15 cellular contexts compared by ENCODE assay signal in genomic region chr17:20225162-20226115, GRCh38.
DNase-seq lines count a peak whose midpoint lies in the region; ATAC-seq and TF ChIP-seq lines count a peak whose summit lies in the region.
"Had no signal": no experiment of that assay in that cellular context is flagged by ENCODE, and none has a peak within 500 bp of the region (broad histone marks: within the 10 kb centered on the region; RNA-seq: fewer than 3 reads in every experiment).

No MANE protein-coding gene starts in this region.

- H4K20me1 ChIP-seq in PC-9 (ENCODE audit: insufficient read depth), result no peaks in the 10 kb centered on the region

- TF ChIP-seq CTCF in HFF-Myc (IDR thresholded peaks at IDR 0.05; ENCODE audit: low read depth, low read length, missing control alignments), result peak; percentile 5
- peak; percentile 46; the same call in 1 of the 2 replicates for TF ChIP-seq CTCF in PC-9 (conservative IDR thresholded peaks at IDR 0.05)

- H3K36me3 ChIP-seq in PC-9 (ENCODE audit: low read depth), result no peaks in the 10 kb centered on the region
- H3K36me3 ChIP-seq: sigmoid colon, vagina had no signal

- no peak for ATAC-seq in HG02884 (IDR thresholded peaks at IDR 0.05; ENCODE audit: unreplicated experiment)
- ATAC-seq: activated T-helper 17 cell treated with anti-CD3 and anti-CD28 coated beads, Interleukin-2, amount 50 U/mL, for 72 hours; HepG2 had no signal

- H3K9me2 ChIP-seq in PC-9 (ENCODE audit: insufficient read depth), result no peaks in the 10 kb centered on the region

- no peaks in the 10 kb centered on the region for H3K9me3 ChIP-seq in PC-9 (ENCODE audit: insufficient read depth, low read depth)
- H3K9me3 ChIP-seq: sigmoid colon, vagina had no signal

- no peak overlapping the region for H3K27ac ChIP-seq in PC-9
- H3K27ac ChIP-seq: sigmoid colon, vagina had no signal

- POLR2A ChIA-PET in PC-9 (lab: Charles Lee; ENCODE audit: unreplicated experiment), result no interaction called here

- H3K79me2 ChIP-seq in PC-9 (ENCODE audit: low read depth), result peaks cover 20% of the 10 kb centered on the region

- peaks cover 21% of the 10 kb centered on the region for H3K4me1 ChIP-seq in PC-9 (replicated peaks; ENCODE audit: insufficient read depth)
- H3K4me1 ChIP-seq: vagina had no signal

- no TSS peak for BruUV-seq in PC-9 (replicated peaks; lab: Mats Ljungman, UMichigan)

- H3K4me2 ChIP-seq in PC-9, result no peak overlapping the region

- no peak overlapping the region for H3K4me3 ChIP-seq in HFF-Myc (replicated peaks; ENCODE audit: low read depth, low read length)
- H3K4me3 ChIP-seq in PC-9, result no peak overlapping the region
- H3K4me3 ChIP-seq: sigmoid colon, vagina had no signal

- no peaks in the 10 kb centered on the region for H3K27me3 ChIP-seq in PC-9 (ENCODE audit: insufficient read depth, low read depth)
- H3K27me3 ChIP-seq: sigmoid colon, vagina had no signal

- intact Hi-C loops in PC-9 (cut with micrococcal nuclease; ENCODE audit: unreplicated experiment), result loop anchor here (1.0 to 10.0 kb wide), 5 partner anchors 55 to 619 kb away; no protein-coding TSS in a partner anchor

- H3F3A ChIP-seq in PC-9 (ENCODE audit: insufficient read depth, low read depth), result peaks cover 4% of the 10 kb centered on the region; the same call in 1 of the 2 replicates

- no peak overlapping the region for H2AFZ ChIP-seq in PC-9

- DNase-seq in HFF-Myc (ENCODE audit: extremely low read depth, low read depth) (no peak), PC-9 (no peak), fibroblast of peridontal ligament (ENCODE audit: extremely low read depth) (peak; percentile 30), retina (peak; percentile 51), activated gamma-delta T cell (lab: John Stamatoyannopoulos, UW) (no peak)
- no peak for DNase-seq in central memory CD4-positive, alpha-beta T cell
- DNase-seq: dermis blood vessel endothelial cell, DMS53, NCI-H2029 treated with DMSO at 0.1 percent for 48 hours, SHP77 treated with DMSO at 0.1 percent for 48 hours, sigmoid colon had no signal

- CTCF ChIA-PET in PC-9 (lab: Charles Lee), result no interaction called here

Comparison
In these comparisons a context has a peak if more than half of its experiments do, and no peak if none do; other contexts are left out.
1. DNase-seq: peak in fibroblast of peridontal ligament (single experiment) and retina (single experiment); none in HFF-Myc (single experiment), PC-9 (0 of 2), activated gamma-delta T cell (single experiment) and central memory CD4-positive, alpha-beta T cell (single experiment).